In the genomic region with DNA sequence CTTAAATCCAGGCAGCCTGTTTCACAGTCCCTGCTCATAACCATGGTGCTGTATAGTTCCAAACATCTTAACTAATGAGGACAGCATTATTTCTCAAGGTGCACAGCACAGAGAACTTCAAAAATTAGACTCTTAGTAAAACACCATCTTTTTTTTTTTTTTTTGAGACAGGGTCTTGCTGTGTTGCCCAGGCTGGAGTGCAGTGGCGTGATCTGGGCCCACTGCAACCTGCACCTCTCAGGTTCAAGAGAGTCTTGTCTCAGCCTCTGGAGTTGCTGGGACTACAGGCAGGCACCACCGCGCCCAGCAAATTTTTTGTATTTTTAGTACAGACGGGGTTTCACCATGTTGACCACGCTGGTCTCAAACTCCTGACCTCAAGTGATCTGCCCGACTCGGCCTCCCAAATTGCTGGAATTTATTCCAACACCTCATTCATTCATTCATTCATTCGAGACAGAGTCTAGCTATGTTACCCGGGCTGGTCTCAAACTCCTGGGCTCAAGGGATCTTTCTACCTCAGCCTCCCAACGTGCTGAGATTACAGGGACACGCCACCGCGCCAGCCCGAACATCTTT, we compare ENCODE assay signal across 8 cellular contexts.
A peak's percentile ranks its signal among the peaks of the same experiment; 100 is the strongest.
DNase-seq lines count a peak whose midpoint lies in the region; ATAC-seq and TF ChIP-seq lines count a peak whose summit lies in the region.

No MANE protein-coding gene starts in this region.

- DNase-seq in SK-N-MC (ENCODE audit: low read depth, low spot score) (no peak), fibroblast of pulmonary artery (ENCODE audit: low read depth) (no peak), skeletal muscle cell (ENCODE audit: low read depth) (no peak), DMS53 (lab: John Stamatoyannopoulos, UW) (no peak), SHP77 treated with DMSO at 0.1 percent for 48 hours (lab: John Stamatoyannopoulos, UW) (no peak), NAMALWA (ENCODE audit: low spot score) (no peak)

- H3K9me3 ChIP-seq in SK-N-MC (ENCODE audit: low read depth, low read length) = no peaks in the 10 kb centered on the region

- H3K4me3 ChIP-seq in SK-N-MC (peak overlapping the region; percentile 90), fibroblast of pulmonary artery (replicated peaks; ENCODE audit: low read depth, low read length) (peak overlapping the region; percentile 95), skeletal muscle cell (ENCODE audit: low read depth, low read length) (peak overlapping the region; percentile 68)

- no peak overlapping the region for H3K27ac ChIP-seq in SK-N-MC

- TF ChIP-seq CTCF in fibroblast of pulmonary artery (IDR thresholded peaks at IDR 0.05; ENCODE audit: low read length, missing control alignments) = no peak

- ATAC-seq in GM19455 (IDR thresholded peaks at IDR 0.05; ENCODE audit: unreplicated experiment) (peak; percentile 26), GM18868 (IDR thresholded peaks at IDR 0.05; ENCODE audit: unreplicated experiment) (no peak)

- H3K9ac ChIP-seq in SK-N-MC (ENCODE audit: insufficient read length) = peak overlapping the region; percentile 87

- H3K36me3 ChIP-seq in SK-N-MC (ENCODE audit: insufficient read depth, low read length) = no peaks in the 10 kb centered on the region
